1 cellular context compared by ENCODE assay signal in the genomic region with DNA sequence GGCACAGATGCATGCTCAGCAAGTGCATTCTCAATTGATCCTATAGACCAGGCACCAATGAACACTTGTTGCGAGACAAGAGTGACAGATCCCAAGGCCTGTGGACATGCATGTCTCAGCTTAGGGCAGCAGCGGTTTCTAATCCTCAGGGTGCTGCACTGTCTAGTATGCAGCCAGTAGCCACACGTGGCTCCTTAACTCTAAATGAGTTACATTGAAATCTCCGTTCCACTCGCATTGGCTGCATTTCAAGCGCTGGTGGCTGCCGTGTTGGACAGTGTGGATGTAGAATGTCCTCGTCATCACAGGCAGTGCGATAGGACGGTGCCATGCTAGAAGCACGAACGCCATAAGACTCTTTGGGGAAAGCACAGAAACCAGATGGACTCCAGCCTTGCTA.
TF ChIP-seq lines count a peak whose summit lies in the region.

No MANE protein-coding gene starts in this region.

TF ChIP-seq in SK-N-SH treated with all-trans-retinoic acid at 6 μM for 48 hours, 23 proteins besides CTCF, POLR2A, EP300 and RAD21 (continued from another document):
- TF ChIP-seq, protein P1, sequence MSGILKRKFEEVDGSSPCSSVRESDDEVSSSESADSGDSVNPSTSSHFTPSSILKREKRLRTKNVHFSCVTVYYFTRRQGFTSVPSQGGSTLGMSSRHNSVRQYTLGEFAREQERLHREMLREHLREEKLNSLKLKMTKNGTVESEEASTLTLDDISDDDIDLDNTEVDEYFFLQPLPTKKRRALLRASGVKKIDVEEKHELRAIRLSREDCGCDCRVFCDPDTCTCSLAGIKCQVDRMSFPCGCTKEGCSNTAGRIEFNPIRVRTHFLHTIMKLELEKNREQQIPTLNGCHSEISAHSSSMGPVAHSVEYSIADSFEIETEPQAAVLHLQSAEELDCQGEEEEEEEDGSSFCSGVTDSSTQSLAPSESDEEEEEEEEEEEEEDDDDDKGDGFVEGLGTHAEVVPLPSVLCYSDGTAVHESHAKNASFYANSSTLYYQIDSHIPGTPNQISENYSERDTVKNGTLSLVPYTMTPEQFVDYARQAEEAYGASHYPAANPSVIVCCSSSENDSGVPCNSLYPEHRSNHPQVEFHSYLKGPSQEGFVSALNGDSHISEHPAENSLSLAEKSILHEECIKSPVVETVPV (CRISPR knock-in tag; IDR thresholded peaks at IDR 0.05), result no peak
- TF ChIP-seq BACH2 (CRISPR knock-in tag; IDR thresholded peaks at IDR 0.05; ENCODE audit: borderline replicate concordance) (no peak), ZFP3 (CRISPR knock-in tag; IDR thresholded peaks at IDR 0.05) (no peak)
- TF ChIP-seq, protein P2, sequence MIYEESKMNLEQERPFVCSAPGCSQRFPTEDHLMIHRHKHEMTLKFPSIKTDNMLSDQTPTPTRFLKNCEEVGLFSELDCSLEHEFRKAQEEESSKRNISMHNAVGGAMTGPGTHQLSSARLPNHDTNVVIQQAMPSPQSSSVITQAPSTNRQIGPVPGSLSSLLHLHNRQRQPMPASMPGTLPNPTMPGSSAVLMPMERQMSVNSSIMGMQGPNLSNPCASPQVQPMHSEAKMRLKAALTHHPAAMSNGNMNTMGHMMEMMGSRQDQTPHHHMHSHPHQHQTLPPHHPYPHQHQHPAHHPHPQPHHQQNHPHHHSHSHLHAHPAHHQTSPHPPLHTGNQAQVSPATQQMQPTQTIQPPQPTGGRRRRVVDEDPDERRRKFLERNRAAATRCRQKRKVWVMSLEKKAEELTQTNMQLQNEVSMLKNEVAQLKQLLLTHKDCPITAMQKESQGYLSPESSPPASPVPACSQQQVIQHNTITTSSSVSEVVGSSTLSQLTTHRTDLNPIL (CRISPR knock-in tag; IDR thresholded peaks at IDR 0.05; ENCODE audit: low read depth), result no peak
TF ChIP-seq in SK-N-SH treated with all-trans-retinoic acid at 6 μM for 48 hours: peak in this region for 0.
